ENCODE assay signal across 7 cellular contexts in genomic region chr10:30696416-30697185, GRCh38.
DNase-seq lines count a peak whose midpoint lies in the region; TF ChIP-seq lines count a peak whose summit lies in the region.
"Not testable (repeated sequence)": the region's sequence is repeated elsewhere in the genome, so short reads cannot be mapped to it uniquely, and the experiment has no call there.

No MANE protein-coding gene starts in this region.

- H4K8ac ChIP-seq in H9 (replicated peaks; ENCODE audit: insufficient read length, low read depth, low read length): not testable (repeated sequence)

- H3K9me3 Mint-ChIP-seq in CD8-positive, alpha-beta memory T cell; H9; activated naive CD8-positive, alpha-beta T cell treated with anti-CD3 and anti-CD28 coated beads for 36 hours; nephron progenitor cell: not testable (repeated sequence)
- H3K9me3 Mint-ChIP-seq in activated CD4-positive, alpha-beta memory T cell treated with anti-CD3 and anti-CD28 coated beads, Interleukin-2, amount 10 ng/mL, durations not matched to agents 7 days and 5 days: peaks cover 15% of the 10 kb centered on the region

- H3K4me3 ChIP-seq in CD8-positive, alpha-beta memory T cell (ENCODE audit: low read length); PC-9; epithelial cell of proximal tubule (ENCODE audit: low read depth, low read length): not testable (repeated sequence)

- not testable (repeated sequence) for H2BK20ac ChIP-seq in H9 (ENCODE audit: low read depth, low read length, poor library complexity, severe bottlenecking)

- not testable (repeated sequence) for H3K4ac ChIP-seq in H9 (ENCODE audit: low read depth, low read length)

- H3T11ph ChIP-seq in H9 (ENCODE audit: low read length): not testable (repeated sequence)

- not testable (repeated sequence) for H3K4me2 ChIP-seq in H9 (ENCODE audit: insufficient read depth, insufficient read length, low read length)
- H3K4me2 ChIP-seq in PC-9: 0 out of 2 replicates have a peak overlapping the region, but pooled peaks have one; percentile 71

- H3K36me3 Mint-ChIP-seq in CD8-positive, alpha-beta memory T cell; H9 (ENCODE audit: insufficient read depth in 1 of 3, low read depth in 3 of 3); activated naive CD8-positive, alpha-beta T cell treated with anti-CD3 and anti-CD28 coated beads for 36 hours; nephron progenitor cell (ENCODE audit: low read depth): not testable (repeated sequence)
- peaks cover 61% of the 10 kb centered on the region for H3K36me3 Mint-ChIP-seq in activated CD4-positive, alpha-beta memory T cell treated with anti-CD3 and anti-CD28 coated beads, Interleukin-2, amount 10 ng/mL, durations not matched to agents 7 days and 5 days (ENCODE audit: low read depth)

- H3K4me3 Mint-ChIP-seq in CD8-positive, alpha-beta memory T cell: peak overlapping the region in 4 of 7 donors; percentile 46 to 77 (median 66)
- H3K4me3 Mint-ChIP-seq in H9; activated CD4-positive, alpha-beta memory T cell treated with anti-CD3 and anti-CD28 coated beads, Interleukin-2, amount 10 ng/mL, durations not matched to agents 7 days and 5 days; activated naive CD8-positive, alpha-beta T cell treated with anti-CD3 and anti-CD28 coated beads for 36 hours; nephron progenitor cell: not testable (repeated sequence)

- H3K4me1 ChIP-seq in CD8-positive, alpha-beta memory T cell (ENCODE audit: insufficient read depth, low read length): peaks cover 57% of the 10 kb centered on the region
- not testable (repeated sequence) for H3K4me1 ChIP-seq in H9 (ENCODE audit: insufficient read depth, low read length); PC-9 (replicated peaks; ENCODE audit: insufficient read depth)

- H3K14ac ChIP-seq in H9 (ENCODE audit: insufficient read depth, low read length): not testable (repeated sequence)

- not testable (repeated sequence) for H3K23ac ChIP-seq in H9 (ENCODE audit: insufficient read length, low read depth, low read length)

- H3K9me3 ChIP-seq in CD8-positive, alpha-beta memory T cell (ENCODE audit: low read length); H9 (ENCODE audit: control insufficient read depth, low read depth, low read length); PC-9 (ENCODE audit: insufficient read depth, low read depth): not testable (repeated sequence)

- H3K27me3 ChIP-seq in CD8-positive, alpha-beta memory T cell (ENCODE audit: insufficient read depth, low read length, poor library complexity, severe bottlenecking); H9 (ENCODE audit: insufficient read depth, low read length); PC-9 (ENCODE audit: insufficient read depth, low read depth): not testable (repeated sequence)

- H4K5ac ChIP-seq in H9 (ENCODE audit: insufficient read length, low read depth, low read length): not testable (repeated sequence)

- BruUV-seq in PC-9 (replicated peaks; lab: Mats Ljungman, UMichigan): TSS peak; percentile 36

- POLR2A ChIA-PET in CD8-positive, alpha-beta memory T cell (lab: Charles Lee): not testable (repeated sequence)
- POLR2A ChIA-PET in PC-9 (lab: Charles Lee; ENCODE audit: unreplicated experiment): interaction anchor here (0.6 kb wide), 1 partner anchor 336 kb away, joined by 3 read pairs; no protein-coding TSS in a partner anchor
- POLR2A ChIA-PET in activated CD4-positive, alpha-beta memory T cell treated with anti-CD3 and anti-CD28 coated beads, Interleukin-2, amount 10 ng/mL, durations not matched to agents 7 days and 5 days (lab: Charles Lee): interaction anchor here (0.6 to 3.6 kb wide), 6 partner anchors 8 to 622 kb away, joined by 3 to 39 read pairs (median 12); no protein-coding TSS in a partner anchor

- H3K27me3 Mint-ChIP-seq in CD8-positive, alpha-beta memory T cell; H9 (ENCODE audit: low read depth); activated CD4-positive, alpha-beta memory T cell treated with anti-CD3 and anti-CD28 coated beads, Interleukin-2, amount 10 ng/mL, durations not matched to agents 7 days and 5 days; activated naive CD8-positive, alpha-beta T cell treated with anti-CD3 and anti-CD28 coated beads for 36 hours: not testable (repeated sequence)
- peaks cover 16% of the 10 kb centered on the region for H3K27me3 Mint-ChIP-seq in nephron progenitor cell (ENCODE audit: low read depth, poor library complexity)

- H3K27ac ChIP-seq in CD8-positive, alpha-beta memory T cell (ENCODE audit: low read depth, low read length); H9 (ENCODE audit: insufficient read length, low read depth, low read length): not testable (repeated sequence)
- H3K27ac ChIP-seq in PC-9: peak overlapping the region; percentile 69

- H3K79me1 ChIP-seq in H9 (ENCODE audit: insufficient read depth, low read depth, low read length, poor library complexity, severe bottlenecking): not testable (repeated sequence)

- H4K20me1 ChIP-seq in H9 (ENCODE audit: control insufficient read depth, insufficient read depth, insufficient read length); PC-9 (ENCODE audit: insufficient read depth): not testable (repeated sequence)

- not testable (repeated sequence) for H3K79me2 ChIP-seq in H9 (ENCODE audit: insufficient read depth, low read length); PC-9 (ENCODE audit: low read depth)

- H4K91ac ChIP-seq in H9 (ENCODE audit: insufficient read length, low read depth, low read length): not testable (repeated sequence)

- CTCF ChIA-PET in CD8-positive, alpha-beta memory T cell (lab: Charles Lee): interaction anchor here (1.1 to 1.7 kb wide), 2 partner anchors 9 to 23 kb away, joined by 5 read pairs; no protein-coding TSS in a partner anchor
- CTCF ChIA-PET in PC-9 (lab: Charles Lee): not testable (repeated sequence)
- CTCF ChIA-PET in activated CD4-positive, alpha-beta memory T cell treated with anti-CD3 and anti-CD28 coated beads, Interleukin-2, amount 10 ng/mL, durations not matched to agents 7 days and 5 days (lab: Charles Lee): interaction anchor here (1.0 to 2.6 kb wide), 6 partner anchors 9 to 53 kb away, joined by 3 to 16 read pairs (median 8); no protein-coding TSS in a partner anchor

- not testable (repeated sequence) for H2BK15ac ChIP-seq in H9 (ENCODE audit: low read depth, low read length)

- H3K4me1 Mint-ChIP-seq in CD8-positive, alpha-beta memory T cell: peaks cover 50 to 64% (median 61%) of the 10 kb centered on the region in 3 donors
- peaks cover 23 to 27% of the 10 kb centered on the region in 2 experiments for H3K4me1 Mint-ChIP-seq in H9
- H3K4me1 Mint-ChIP-seq in activated CD4-positive, alpha-beta memory T cell treated with anti-CD3 and anti-CD28 coated beads, Interleukin-2, amount 10 ng/mL, durations not matched to agents 7 days and 5 days: peaks cover 82% of the 10 kb centered on the region
- H3K4me1 Mint-ChIP-seq in activated naive CD8-positive, alpha-beta T cell treated with anti-CD3 and anti-CD28 coated beads for 36 hours: peaks cover 57% of the 10 kb centered on the region
- not testable (repeated sequence) for H3K4me1 Mint-ChIP-seq in nephron progenitor cell

- H3K56ac ChIP-seq in H9 (ENCODE audit: insufficient read length, low read depth, low read length): not testable (repeated sequence)

- H2BK120ac ChIP-seq in H9 (ENCODE audit: low read depth, low read length, poor library complexity, severe bottlenecking): not testable (repeated sequence)

- H3K23me2 ChIP-seq in H9 (ENCODE audit: insufficient read length, low read depth, low read length, poor library complexity, severe bottlenecking): not testable (repeated sequence)

- TF ChIP-seq CTCF in H9 (conservative IDR thresholded peaks at IDR 0.05) (peak; percentile 58), epithelial cell of proximal tubule (conservative IDR thresholded peaks at IDR 0.05; ENCODE audit: low read depth, low read length) (peak; percentile 26), nephron progenitor cell (IDR thresholded peaks at IDR 0.05) (peak; percentile 32)
- not testable (repeated sequence) for TF ChIP-seq CTCF in PC-9 (conservative IDR thresholded peaks at IDR 0.05)

- not testable (repeated sequence) for H3K18ac ChIP-seq in H9 (ENCODE audit: insufficient read length, low read depth, low read length)

- not testable (repeated sequence) for H2AK5ac ChIP-seq in H9 (ENCODE audit: insufficient read length, low read length)

- H2BK12ac ChIP-seq in H9 (ENCODE audit: insufficient read length, low read depth, low read length): not testable (repeated sequence)

- not testable (repeated sequence) for H3K9me2 ChIP-seq in PC-9 (ENCODE audit: insufficient read depth)

- not testable (repeated sequence) for H3K9ac ChIP-seq in H9 (ENCODE audit: extremely low read depth, insufficient read length, low read length)

- H2AFZ ChIP-seq in H9 (ENCODE audit: low read length); PC-9: not testable (repeated sequence)

- H3K27ac Mint-ChIP-seq in CD8-positive, alpha-beta memory T cell: peak overlapping the region in 7 of 8 donors; percentile 50 to 89 (median 72)
- H3K27ac Mint-ChIP-seq in H9, nephron progenitor cell: not testable (repeated sequence)
- peak overlapping the region; percentile 98 for H3K27ac Mint-ChIP-seq in activated CD4-positive, alpha-beta memory T cell treated with anti-CD3 and anti-CD28 coated beads, Interleukin-2, amount 10 ng/mL, durations not matched to agents 7 days and 5 days
- H3K27ac Mint-ChIP-seq in activated naive CD8-positive, alpha-beta T cell treated with anti-CD3 and anti-CD28 coated beads for 36 hours: peak overlapping the region; percentile 82

- intact Hi-C loops in PC-9 (cut with micrococcal nuclease; ENCODE audit: unreplicated experiment): not testable (repeated sequence)

- DNase-seq in CD8-positive, alpha-beta memory T cell; H9; PC-9; activated CD4-positive, alpha-beta memory T cell treated with anti-CD3 and anti-CD28 coated beads, Interleukin-2, amount 10 ng/mL, durations not matched to agents 7 days and 5 days; activated naive CD8-positive, alpha-beta T cell treated with anti-CD3 and anti-CD28 coated beads for 36 hours; epithelial cell of proximal tubule (ENCODE audit: low read depth); nephron progenitor cell: not testable (repeated sequence)

- not testable (repeated sequence) for H2BK5ac ChIP-seq in H9 (ENCODE audit: insufficient read length, low read length)

- not testable (repeated sequence) for H3F3A ChIP-seq in PC-9 (ENCODE audit: insufficient read depth, low read depth)

- no CpG with 5 or more reads among the region's 10 CpGs for WGBS in H9 (ENCODE audit: extremely low coverage, insufficient read length, low lambda C conversion rate)

- H3K36me3 ChIP-seq in CD8-positive, alpha-beta memory T cell (ENCODE audit: insufficient read depth, low read length); PC-9 (ENCODE audit: low read depth): not testable (repeated sequence)
